In genomic region chr12:13044002-13044858, GRCh38 we compare ENCODE assay signal across 1 cellular context.
TF ChIP-seq lines count a peak whose summit lies in the region.

A gene with protein sequence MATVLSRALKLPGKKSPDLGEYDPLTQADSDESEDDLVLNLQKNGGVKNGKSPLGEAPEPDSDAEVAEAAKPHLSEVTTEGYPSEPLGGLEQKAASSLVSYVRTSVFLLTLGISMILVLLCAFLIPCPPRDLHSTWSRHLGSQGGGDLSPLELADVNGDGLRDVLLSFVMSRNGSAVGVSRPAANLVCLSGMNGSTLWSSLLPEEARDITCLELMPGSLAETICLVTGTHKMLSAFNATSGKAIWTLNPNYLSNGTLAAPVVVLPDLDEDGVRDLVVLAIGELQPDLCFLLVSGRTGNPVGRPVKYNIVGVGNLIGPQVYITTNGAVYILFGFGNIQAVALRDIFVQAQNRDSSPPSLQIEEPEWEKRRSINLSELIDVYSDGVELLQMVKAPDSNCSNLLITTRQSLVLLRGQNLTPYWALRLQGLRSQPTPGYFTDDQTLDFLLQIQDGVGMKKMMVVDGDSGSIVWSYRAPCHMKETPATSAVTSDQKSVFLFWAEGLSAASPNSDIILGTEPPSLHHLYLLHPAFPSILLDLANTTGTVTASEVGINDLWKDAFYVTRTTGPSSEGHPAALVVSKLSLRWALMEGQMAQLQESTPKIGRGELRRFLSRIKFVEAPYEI (plus strand): TSS chr12:13044381. CDS start chr12:13044404, 23 bp downstream.

TF ChIP-seq in HEK293, 187 proteins besides CTCF, POLR2A, EP300 and RAD21 (continued from another document and continues in another):
- TF ChIP-seq HIC1 (tag by site-specific recombination; IDR thresholded peaks at IDR 0.05) (peak; percentile 89), SCRT2 (tag by site-specific recombination; IDR thresholded peaks at IDR 0.05) (no peak), IKZF3 (tag by site-specific recombination; IDR thresholded peaks at IDR 0.05) (no peak; the same call in 1 of the 2 replicates), FEZF1 (tag by site-specific recombination; IDR thresholded peaks at IDR 0.05) (no peak), ZNF555 (tag by site-specific recombination; conservative IDR thresholded peaks at IDR 0.05) (no peak), ZNF175 (tag by site-specific recombination; IDR thresholded peaks at IDR 0.05) (no peak), ZNF785 (tag by site-specific recombination; IDR thresholded peaks at IDR 0.05) (no peak), ZNF530 (tag by site-specific recombination; IDR thresholded peaks at IDR 0.05; ENCODE audit: low read depth) (no peak), ZNF202 (tag by site-specific recombination; IDR thresholded peaks at IDR 0.05; ENCODE audit: borderline replicate concordance) (no peak), TRIM28 (IDR thresholded peaks at IDR 0.05; ENCODE audit: borderline replicate concordance, low read length) (no peak), ZNF138 (tag by site-specific recombination; IDR thresholded peaks at IDR 0.05; ENCODE audit: borderline replicate concordance) (no peak), KLF7 (tag by site-specific recombination; IDR thresholded peaks at IDR 0.05; ENCODE audit: borderline replicate concordance) (no peak), KLF1 (tag by site-specific recombination; IDR thresholded peaks at IDR 0.05) (no peak), ZBTB7A (tag by site-specific recombination; IDR thresholded peaks at IDR 0.05; ENCODE audit: low read depth) (peak; percentile 73), ZNF354C (tag by site-specific recombination; IDR thresholded peaks at IDR 0.05; ENCODE audit: borderline replicate concordance, low read depth) (no peak), ZNF626 (tag by site-specific recombination; IDR thresholded peaks at IDR 0.05) (no peak), ZNF639 (tag by site-specific recombination; IDR thresholded peaks at IDR 0.05) (no peak), ZNF10 (tag by site-specific recombination; IDR thresholded peaks at IDR 0.05) (no peak), ZNF792 (tag by site-specific recombination; IDR thresholded peaks at IDR 0.05) (no peak), OVOL3 (tag by site-specific recombination; IDR thresholded peaks at IDR 0.05) (no peak), GLIS2 (tag by site-specific recombination; IDR thresholded peaks at IDR 0.05) (peak; percentile 86), ZNF501 (tag by site-specific recombination; IDR thresholded peaks at IDR 0.05) (peak; percentile 71; the same call in 1 of the 2 replicates), ZBTB21 (tag by site-specific recombination; IDR thresholded peaks at IDR 0.05) (no peak; the same call in 1 of the 2 replicates), ZNF76 (tag by site-specific recombination; IDR thresholded peaks at IDR 0.05; ENCODE audit: borderline replicate concordance, low read depth) (peak; percentile 90), KLF8 (tag by site-specific recombination; IDR thresholded peaks at IDR 0.05) (no peak), ZNF266 (tag by site-specific recombination; IDR thresholded peaks at IDR 0.05; ENCODE audit: low read depth) (no peak), ZNF449 (tag by site-specific recombination; IDR thresholded peaks at IDR 0.05) (no peak; the same call in 1 of the 2 replicates), ZNF621 (tag by site-specific recombination; IDR thresholded peaks at IDR 0.05) (no peak), ZNF629 (tag by site-specific recombination; IDR thresholded peaks at IDR 0.05) (peak; percentile 43; the same call in 1 of the 2 replicates), GFI1B (tag by site-specific recombination; IDR thresholded peaks at IDR 0.05) (no peak), ZBTB8A (tag by site-specific recombination; IDR thresholded peaks at IDR 0.05) (peak; percentile 94), RBAK (tag by site-specific recombination; IDR thresholded peaks at IDR 0.05) (no peak), MEIS1 (CRISPR knock-in tag; IDR thresholded peaks at IDR 0.05; ENCODE audit: borderline replicate concordance) (no peak), ZSCAN30 (tag by site-specific recombination; IDR thresholded peaks at IDR 0.05) (no peak), ZNF157 (tag by site-specific recombination; IDR thresholded peaks at IDR 0.05) (no peak), OSR2 (tag by site-specific recombination; IDR thresholded peaks at IDR 0.05) (no peak), ZFHX2 (tag by site-specific recombination; conservative IDR thresholded peaks at IDR 0.05) (peak; percentile 79), ZNF791 (tag by site-specific recombination; IDR thresholded peaks at IDR 0.05) (no peak), ZBTB11 (tag by site-specific recombination; conservative IDR thresholded peaks at IDR 0.05; ENCODE audit: low read depth) (peak; percentile 59; the same call in 1 of the 2 replicates), ZNF660 (tag by site-specific recombination; IDR thresholded peaks at IDR 0.05) (no peak)
- TF ChIP-seq, protein P1, sequence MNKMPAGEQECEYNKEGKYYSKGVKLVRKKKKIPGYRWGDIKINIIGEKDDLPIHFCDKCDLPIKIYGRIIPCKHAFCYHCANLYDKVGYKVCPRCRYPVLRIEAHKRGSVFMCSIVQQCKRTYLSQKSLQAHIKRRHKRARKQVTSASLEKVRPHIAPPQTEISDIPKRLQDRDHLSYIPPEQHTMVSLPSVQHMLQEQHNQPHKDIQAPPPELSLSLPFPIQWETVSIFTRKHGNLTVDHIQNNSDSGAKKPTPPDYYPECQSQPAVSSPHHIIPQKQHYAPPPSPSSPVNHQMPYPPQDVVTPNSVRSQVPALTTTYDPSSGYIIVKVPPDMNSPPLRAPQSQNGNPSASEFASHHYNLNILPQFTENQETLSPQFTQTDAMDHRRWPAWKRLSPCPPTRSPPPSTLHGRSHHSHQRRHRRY (tag by site-specific recombination; IDR thresholded peaks at IDR 0.05) = no peak
- TF ChIP-seq, protein P2, sequence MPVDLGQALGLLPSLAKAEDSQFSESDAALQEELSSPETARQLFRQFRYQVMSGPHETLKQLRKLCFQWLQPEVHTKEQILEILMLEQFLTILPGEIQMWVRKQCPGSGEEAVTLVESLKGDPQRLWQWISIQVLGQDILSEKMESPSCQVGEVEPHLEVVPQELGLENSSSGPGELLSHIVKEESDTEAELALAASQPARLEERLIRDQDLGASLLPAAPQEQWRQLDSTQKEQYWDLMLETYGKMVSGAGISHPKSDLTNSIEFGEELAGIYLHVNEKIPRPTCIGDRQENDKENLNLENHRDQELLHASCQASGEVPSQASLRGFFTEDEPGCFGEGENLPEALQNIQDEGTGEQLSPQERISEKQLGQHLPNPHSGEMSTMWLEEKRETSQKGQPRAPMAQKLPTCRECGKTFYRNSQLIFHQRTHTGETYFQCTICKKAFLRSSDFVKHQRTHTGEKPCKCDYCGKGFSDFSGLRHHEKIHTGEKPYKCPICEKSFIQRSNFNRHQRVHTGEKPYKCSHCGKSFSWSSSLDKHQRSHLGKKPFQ (tag by site-specific recombination; IDR thresholded peaks at IDR 0.05) = no peak
- TF ChIP-seq, protein P3, sequence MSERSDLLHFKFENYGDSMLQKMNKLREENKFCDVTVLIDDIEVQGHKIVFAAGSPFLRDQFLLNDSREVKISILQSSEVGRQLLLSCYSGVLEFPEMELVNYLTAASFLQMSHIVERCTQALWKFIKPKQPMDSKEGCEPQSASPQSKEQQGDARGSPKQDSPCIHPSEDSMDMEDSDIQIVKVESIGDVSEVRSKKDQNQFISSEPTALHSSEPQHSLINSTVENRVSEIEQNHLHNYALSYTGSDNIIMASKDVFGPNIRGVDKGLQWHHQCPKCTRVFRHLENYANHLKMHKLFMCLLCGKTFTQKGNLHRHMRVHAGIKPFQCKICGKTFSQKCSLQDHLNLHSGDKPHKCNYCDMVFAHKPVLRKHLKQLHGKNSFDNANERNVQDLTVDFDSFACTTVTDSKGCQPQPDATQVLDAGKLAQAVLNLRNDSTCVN (tag by site-specific recombination; optimal IDR thresholded peaks at IDR 0.05) = peak; percentile 97
- TF ChIP-seq, protein P4, sequence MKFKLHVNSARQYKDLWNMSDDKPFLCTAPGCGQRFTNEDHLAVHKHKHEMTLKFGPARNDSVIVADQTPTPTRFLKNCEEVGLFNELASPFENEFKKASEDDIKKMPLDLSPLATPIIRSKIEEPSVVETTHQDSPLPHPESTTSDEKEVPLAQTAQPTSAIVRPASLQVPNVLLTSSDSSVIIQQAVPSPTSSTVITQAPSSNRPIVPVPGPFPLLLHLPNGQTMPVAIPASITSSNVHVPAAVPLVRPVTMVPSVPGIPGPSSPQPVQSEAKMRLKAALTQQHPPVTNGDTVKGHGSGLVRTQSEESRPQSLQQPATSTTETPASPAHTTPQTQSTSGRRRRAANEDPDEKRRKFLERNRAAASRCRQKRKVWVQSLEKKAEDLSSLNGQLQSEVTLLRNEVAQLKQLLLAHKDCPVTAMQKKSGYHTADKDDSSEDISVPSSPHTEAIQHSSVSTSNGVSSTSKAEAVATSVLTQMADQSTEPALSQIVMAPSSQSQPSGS (tag by site-specific recombination; IDR thresholded peaks at IDR 0.05; ENCODE audit: low read depth) = no peak
- TF ChIP-seq, protein P5, sequence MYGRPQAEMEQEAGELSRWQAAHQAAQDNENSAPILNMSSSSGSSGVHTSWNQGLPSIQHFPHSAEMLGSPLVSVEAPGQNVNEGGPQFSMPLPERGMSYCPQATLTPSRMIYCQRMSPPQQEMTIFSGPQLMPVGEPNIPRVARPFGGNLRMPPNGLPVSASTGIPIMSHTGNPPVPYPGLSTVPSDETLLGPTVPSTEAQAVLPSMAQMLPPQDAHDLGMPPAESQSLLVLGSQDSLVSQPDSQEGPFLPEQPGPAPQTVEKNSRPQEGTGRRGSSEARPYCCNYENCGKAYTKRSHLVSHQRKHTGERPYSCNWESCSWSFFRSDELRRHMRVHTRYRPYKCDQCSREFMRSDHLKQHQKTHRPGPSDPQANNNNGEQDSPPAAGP (tag by site-specific recombination; IDR thresholded peaks at IDR 0.05) = no peak
- TF ChIP-seq, protein P6, sequence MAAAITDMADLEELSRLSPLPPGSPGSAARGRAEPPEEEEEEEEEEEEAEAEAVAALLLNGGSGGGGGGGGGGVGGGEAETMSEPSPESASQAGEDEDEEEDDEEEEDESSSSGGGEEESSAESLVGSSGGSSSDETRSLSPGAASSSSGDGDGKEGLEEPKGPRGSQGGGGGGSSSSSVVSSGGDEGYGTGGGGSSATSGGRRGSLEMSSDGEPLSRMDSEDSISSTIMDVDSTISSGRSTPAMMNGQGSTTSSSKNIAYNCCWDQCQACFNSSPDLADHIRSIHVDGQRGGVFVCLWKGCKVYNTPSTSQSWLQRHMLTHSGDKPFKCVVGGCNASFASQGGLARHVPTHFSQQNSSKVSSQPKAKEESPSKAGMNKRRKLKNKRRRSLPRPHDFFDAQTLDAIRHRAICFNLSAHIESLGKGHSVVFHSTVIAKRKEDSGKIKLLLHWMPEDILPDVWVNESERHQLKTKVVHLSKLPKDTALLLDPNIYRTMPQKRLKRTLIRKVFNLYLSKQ (tag by site-specific recombination; IDR thresholded peaks at IDR 0.05; ENCODE audit: borderline replicate concordance) = no peak
